Comparison of ENCODE assay signal across 1 cellular context in the genomic region with DNA sequence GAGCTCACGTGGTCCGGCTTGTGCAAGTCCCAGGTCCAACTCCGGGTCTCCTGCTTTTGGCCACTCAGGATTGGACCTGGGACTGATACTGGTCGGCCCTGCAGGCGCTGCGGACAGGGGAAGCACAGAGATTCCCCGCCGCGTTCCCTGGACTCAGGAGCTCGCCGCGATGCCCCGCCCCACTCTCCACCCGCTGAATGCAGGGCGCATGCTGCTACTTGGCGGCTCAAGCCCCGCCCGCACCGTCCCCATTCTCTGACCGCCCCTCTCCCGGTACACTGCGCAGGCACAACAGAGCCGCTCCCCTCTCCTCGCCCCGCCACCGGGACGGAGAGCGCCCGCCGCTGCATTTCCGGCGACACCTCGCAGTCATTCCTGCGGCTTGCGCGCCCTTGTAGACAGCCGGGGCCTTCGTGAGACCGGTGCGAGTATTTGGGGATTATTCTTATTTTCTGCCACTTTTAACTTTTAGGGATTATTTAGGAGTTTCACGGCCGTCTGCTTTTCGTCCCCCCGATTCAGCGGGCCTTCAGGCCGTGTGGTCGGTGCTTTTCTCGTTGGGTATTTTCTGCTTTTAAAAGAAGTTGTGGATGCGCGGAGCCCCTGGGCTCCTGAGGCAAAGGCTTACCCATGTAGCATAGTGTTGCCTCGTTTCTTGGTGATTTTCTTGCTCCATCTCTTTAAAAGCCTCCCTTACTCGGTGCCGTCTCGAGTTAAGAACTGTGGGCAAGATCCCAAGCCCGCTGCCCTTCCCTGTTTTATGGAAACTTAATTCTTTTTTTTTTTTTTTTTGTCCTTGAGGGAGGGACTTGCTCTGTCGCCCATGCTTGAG.
TF ChIP-seq lines count a peak whose summit lies in the region.

TMEM14C (plus strand) TSS at position 251 of the 832 bp plus-strand sequence. CDS start 1,544 bp downstream, outside the sequence.

TF ChIP-seq in GM12878, 131 proteins besides CTCF, POLR2A, EP300 and RAD21 (continued from another document and continues in another):
- TF ChIP-seq, protein P1, sequence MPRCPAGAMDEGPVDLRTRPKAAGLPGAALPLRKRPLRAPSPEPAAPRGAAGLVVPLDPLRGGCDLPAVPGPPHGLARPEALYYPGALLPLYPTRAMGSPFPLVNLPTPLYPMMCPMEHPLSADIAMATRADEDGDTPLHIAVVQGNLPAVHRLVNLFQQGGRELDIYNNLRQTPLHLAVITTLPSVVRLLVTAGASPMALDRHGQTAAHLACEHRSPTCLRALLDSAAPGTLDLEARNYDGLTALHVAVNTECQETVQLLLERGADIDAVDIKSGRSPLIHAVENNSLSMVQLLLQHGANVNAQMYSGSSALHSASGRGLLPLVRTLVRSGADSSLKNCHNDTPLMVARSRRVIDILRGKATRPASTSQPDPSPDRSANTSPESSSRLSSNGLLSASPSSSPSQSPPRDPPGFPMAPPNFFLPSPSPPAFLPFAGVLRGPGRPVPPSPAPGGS (IDR thresholded peaks at IDR 0.05; ENCODE audit: borderline replicate concordance, insufficient read depth, low read depth, low read length, poor library complexity, severe bottlenecking) = no peak
- TF ChIP-seq E4F1 (IDR thresholded peaks at IDR 0.05; ENCODE audit: borderline replicate concordance, partially characterized antibody) = peak; percentile 15
- TF ChIP-seq MEF2A (IDR thresholded peaks at IDR 0.05; ENCODE audit: insufficient read depth, low read depth, low read length) = no peak
- TF ChIP-seq ATF2 (IDR thresholded peaks at IDR 0.05; ENCODE audit: low read length) = no peak
- no peak for TF ChIP-seq WRNIP1 (IDR thresholded peaks at IDR 0.05; ENCODE audit: borderline replicate concordance, low read depth, low read length)
- TF ChIP-seq CREM (IDR thresholded peaks at IDR 0.05; ENCODE audit: low read depth) = no peak; the same call in 1 of the 2 replicates
- TF ChIP-seq EGR1 (IDR thresholded peaks at IDR 0.05; ENCODE audit: borderline replicate concordance in 1 of 2, low read depth in 2 of 2, low read length in 2 of 2) = no peak; a peak in 1 of 3 replicates
- TF ChIP-seq SKIL (IDR thresholded peaks at IDR 0.05; ENCODE audit: low read depth, poor library complexity, severe bottlenecking) = no peak
- TF ChIP-seq ZNF622 (IDR thresholded peaks at IDR 0.05) = no peak
- no peak for TF ChIP-seq MYB (IDR thresholded peaks at IDR 0.05; ENCODE audit: borderline replicate concordance, low read depth, low read length)
- TF ChIP-seq CHD2 (IDR thresholded peaks at IDR 0.05; ENCODE audit: borderline replicate concordance, low read depth, low read length) = no peak; the same call in 1 of the 2 replicates
- TF ChIP-seq, protein P2, sequence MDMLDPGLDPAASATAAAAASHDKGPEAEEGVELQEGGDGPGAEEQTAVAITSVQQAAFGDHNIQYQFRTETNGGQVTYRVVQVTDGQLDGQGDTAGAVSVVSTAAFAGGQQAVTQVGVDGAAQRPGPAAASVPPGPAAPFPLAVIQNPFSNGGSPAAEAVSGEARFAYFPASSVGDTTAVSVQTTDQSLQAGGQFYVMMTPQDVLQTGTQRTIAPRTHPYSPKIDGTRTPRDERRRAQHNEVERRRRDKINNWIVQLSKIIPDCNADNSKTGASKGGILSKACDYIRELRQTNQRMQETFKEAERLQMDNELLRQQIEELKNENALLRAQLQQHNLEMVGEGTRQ (IDR thresholded peaks at IDR 0.05; ENCODE audit: borderline replicate concordance, low read depth, low read length) = peak; percentile 60; the same call in 1 of the 2 replicates
- TF ChIP-seq YY1 (IDR thresholded peaks at IDR 0.05; ENCODE audit: low read depth, low read length) = peak; percentile 63
- TF ChIP-seq KLF5 (IDR thresholded peaks at IDR 0.05; ENCODE audit: partially characterized antibody) = no peak
- no peak for TF ChIP-seq ZNF384 (IDR thresholded peaks at IDR 0.05; ENCODE audit: borderline replicate concordance, low read depth, low read length)
- peak; percentile 74 for TF ChIP-seq MXI1 (IDR thresholded peaks at IDR 0.05; ENCODE audit: low read depth, low read length)
- TF ChIP-seq TCF3 (IDR thresholded peaks at IDR 0.05; ENCODE audit: borderline replicate concordance, insufficient read depth, low read depth, low read length) = no peak
- TF ChIP-seq ZBED1 (IDR thresholded peaks at IDR 0.05; ENCODE audit: borderline replicate concordance) = no peak
- no peak for TF ChIP-seq SIN3A (IDR thresholded peaks at IDR 0.05; ENCODE audit: low read depth, low read length)
- no peak for TF ChIP-seq RFX5 (IDR thresholded peaks at IDR 0.05; ENCODE audit: low read depth, low read length)
- TF ChIP-seq SMARCA5 (IDR thresholded peaks at IDR 0.05) = no peak
- TF ChIP-seq POU2F2 (IDR thresholded peaks at IDR 0.05; ENCODE audit: borderline replicate concordance, low read depth, low read length) = no peak
- no peak for TF ChIP-seq CHD1 (IDR thresholded peaks at IDR 0.05; ENCODE audit: low read depth, low read length)
- TF ChIP-seq, protein P3, sequence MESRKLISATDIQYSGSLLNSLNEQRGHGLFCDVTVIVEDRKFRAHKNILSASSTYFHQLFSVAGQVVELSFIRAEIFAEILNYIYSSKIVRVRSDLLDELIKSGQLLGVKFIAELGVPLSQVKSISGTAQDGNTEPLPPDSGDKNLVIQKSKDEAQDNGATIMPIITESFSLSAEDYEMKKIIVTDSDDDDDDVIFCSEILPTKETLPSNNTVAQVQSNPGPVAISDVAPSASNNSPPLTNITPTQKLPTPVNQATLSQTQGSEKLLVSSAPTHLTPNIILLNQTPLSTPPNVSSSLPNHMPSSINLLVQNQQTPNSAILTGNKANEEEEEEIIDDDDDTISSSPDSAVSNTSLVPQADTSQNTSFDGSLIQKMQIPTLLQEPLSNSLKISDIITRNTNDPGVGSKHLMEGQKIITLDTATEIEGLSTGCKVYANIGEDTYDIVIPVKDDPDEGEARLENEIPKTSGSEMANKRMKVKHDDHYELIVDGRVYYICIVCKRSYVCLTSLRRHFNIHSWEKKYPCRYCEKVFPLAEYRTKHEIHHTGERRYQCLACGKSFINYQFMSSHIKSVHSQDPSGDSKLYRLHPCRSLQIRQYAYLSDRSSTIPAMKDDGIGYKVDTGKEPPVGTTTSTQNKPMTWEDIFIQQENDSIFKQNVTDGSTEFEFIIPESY (IDR thresholded peaks at IDR 0.05) = no peak
- peak; percentile 90 for TF ChIP-seq POLR2AphosphoS5 (IDR thresholded peaks at IDR 0.05; ENCODE audit: low read length)
- no peak for TF ChIP-seq RCOR1 (conservative IDR thresholded peaks at IDR 0.05; ENCODE audit: low read depth, low read length)
- peak; percentile 72 for TF ChIP-seq DPF2 (IDR thresholded peaks at IDR 0.05)
- TF ChIP-seq, protein P4, sequence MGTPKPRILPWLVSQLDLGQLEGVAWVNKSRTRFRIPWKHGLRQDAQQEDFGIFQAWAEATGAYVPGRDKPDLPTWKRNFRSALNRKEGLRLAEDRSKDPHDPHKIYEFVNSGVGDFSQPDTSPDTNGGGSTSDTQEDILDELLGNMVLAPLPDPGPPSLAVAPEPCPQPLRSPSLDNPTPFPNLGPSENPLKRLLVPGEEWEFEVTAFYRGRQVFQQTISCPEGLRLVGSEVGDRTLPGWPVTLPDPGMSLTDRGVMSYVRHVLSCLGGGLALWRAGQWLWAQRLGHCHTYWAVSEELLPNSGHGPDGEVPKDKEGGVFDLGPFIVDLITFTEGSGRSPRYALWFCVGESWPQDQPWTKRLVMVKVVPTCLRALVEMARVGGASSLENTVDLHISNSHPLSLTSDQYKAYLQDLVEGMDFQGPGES (IDR thresholded peaks at IDR 0.05) = no peak
- no peak for TF ChIP-seq MYC (IDR thresholded peaks at IDR 0.05; ENCODE audit: insufficient read depth, insufficient read length, insufficient replicate concordance, low read length, severe bottlenecking)
- no peak for TF ChIP-seq PAX8 (IDR thresholded peaks at IDR 0.05)
- TF ChIP-seq E2F8 (IDR thresholded peaks at IDR 0.05; ENCODE audit: low read depth, partially characterized antibody) = no peak
- TF ChIP-seq, protein P5, sequence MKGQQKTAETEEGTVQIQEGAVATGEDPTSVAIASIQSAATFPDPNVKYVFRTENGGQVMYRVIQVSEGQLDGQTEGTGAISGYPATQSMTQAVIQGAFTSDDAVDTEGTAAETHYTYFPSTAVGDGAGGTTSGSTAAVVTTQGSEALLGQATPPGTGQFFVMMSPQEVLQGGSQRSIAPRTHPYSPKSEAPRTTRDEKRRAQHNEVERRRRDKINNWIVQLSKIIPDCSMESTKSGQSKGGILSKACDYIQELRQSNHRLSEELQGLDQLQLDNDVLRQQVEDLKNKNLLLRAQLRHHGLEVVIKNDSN (IDR thresholded peaks at IDR 0.05; ENCODE audit: borderline replicate concordance, extremely low read length, insufficient read depth, low read depth, low read length) = peak; percentile 63
- no peak for TF ChIP-seq SUZ12 (IDR thresholded peaks at IDR 0.05; ENCODE audit: unreplicated experiment)
- no peak for TF ChIP-seq ATF3 (IDR thresholded peaks at IDR 0.05; ENCODE audit: borderline replicate concordance, extremely low read depth, low read depth, low read length)
- TF ChIP-seq, protein P6, sequence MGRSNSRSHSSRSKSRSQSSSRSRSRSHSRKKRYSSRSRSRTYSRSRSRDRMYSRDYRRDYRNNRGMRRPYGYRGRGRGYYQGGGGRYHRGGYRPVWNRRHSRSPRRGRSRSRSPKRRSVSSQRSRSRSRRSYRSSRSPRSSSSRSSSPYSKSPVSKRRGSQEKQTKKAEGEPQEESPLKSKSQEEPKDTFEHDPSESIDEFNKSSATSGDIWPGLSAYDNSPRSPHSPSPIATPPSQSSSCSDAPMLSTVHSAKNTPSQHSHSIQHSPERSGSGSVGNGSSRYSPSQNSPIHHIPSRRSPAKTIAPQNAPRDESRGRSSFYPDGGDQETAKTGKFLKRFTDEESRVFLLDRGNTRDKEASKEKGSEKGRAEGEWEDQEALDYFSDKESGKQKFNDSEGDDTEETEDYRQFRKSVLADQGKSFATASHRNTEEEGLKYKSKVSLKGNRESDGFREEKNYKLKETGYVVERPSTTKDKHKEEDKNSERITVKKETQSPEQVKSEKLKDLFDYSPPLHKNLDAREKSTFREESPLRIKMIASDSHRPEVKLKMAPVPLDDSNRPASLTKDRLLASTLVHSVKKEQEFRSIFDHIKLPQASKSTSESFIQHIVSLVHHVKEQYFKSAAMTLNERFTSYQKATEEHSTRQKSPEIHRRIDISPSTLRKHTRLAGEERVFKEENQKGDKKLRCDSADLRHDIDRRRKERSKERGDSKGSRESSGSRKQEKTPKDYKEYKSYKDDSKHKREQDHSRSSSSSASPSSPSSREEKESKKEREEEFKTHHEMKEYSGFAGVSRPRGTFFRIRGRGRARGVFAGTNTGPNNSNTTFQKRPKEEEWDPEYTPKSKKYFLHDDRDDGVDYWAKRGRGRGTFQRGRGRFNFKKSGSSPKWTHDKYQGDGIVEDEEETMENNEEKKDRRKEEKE (IDR thresholded peaks at IDR 0.05) = no peak
